In the genomic region with DNA sequence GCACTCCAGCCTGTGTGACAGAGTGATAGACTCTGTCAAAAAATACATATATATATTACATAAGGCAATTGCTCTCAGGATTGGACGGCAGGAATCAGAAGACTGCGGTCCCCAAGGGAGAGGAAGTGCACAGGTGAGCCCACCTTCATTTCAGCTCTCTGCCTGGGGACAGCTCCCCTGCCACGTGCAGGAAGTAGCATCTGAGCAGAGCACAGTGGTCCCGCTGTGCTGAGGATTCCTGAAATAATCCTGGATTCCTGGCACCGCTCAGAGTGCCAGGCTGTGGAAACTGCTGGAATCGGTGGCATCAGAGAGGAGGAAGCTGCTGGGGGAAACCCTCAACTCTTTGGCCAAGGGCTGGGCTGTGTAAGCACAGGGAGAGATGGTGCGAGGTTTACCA, we compare ENCODE assay signal across 16 cellular contexts. TPM values are rescaled to one million over a fixed set of nuclear protein-coding genes. Genes with fewer than 3 reads are reported as not detected.
DNase-seq lines count a peak whose midpoint lies in the region; ATAC-seq and TF ChIP-seq lines count a peak whose summit lies in the region.
"Had no signal": no experiment of that assay in that cellular context is flagged by ENCODE, and none has a peak within 500 bp of the region (broad histone marks: within the 10 kb centered on the region; RNA-seq: fewer than 3 reads in every experiment).

No MANE protein-coding gene starts in this region.

- ATAC-seq in activated T-cell treated with anti-CD3 and anti-CD28 coated beads, Interleukin-2, amount 50 U/mL, for 72 hours (replicated peaks in 1 of 2), result no peak
- ATAC-seq in CD8-positive, alpha-beta T cell, result peak; percentile 45
- peak in 1 of 4 experiments; percentile 43 for ATAC-seq in T-cell (replicated peaks in 1 of 4)
- ATAC-seq in naive thymus-derived CD8-positive, alpha-beta T cell, result peak in 1 of 2 donors; percentile 72

- DNase-seq in activated T-cell treated with anti-CD3 and anti-CD28 coated beads, Interleukin-2, amount 50 U/mL, for 72 hours, result no peak
- DNase-seq in activated T-cell treated with anti-CD3 and anti-CD28 coated beads, Interleukin-2, amount 50 U/mL, for 1 hour, result no peak
- DNase-seq in CD8-positive, alpha-beta T cell, result no peak
- DNase-seq in T-cell (no peak), GM13977 (ENCODE audit: low spot score) (no peak), GM10248 (ENCODE audit: extremely low spot score) (no peak)
- no peak for DNase-seq in naive thymus-derived CD8-positive, alpha-beta T cell
- no peak for DNase-seq in activated CD4-positive, CD25-positive, alpha-beta regulatory T cell (lab: John Stamatoyannopoulos, UW)
- DNase-seq: DMS 273 treated with DMSO at 0.1 percent for 48 hours, KBM-7, NCI-H1092, NCI-H1694, NCI-H2107, NCI-H226 had no signal

- H3K4me3 Mint-ChIP-seq in activated T-cell treated with anti-CD3 and anti-CD28 coated beads, Interleukin-2, amount 50 U/mL, for 72 hours, result no peak overlapping the region
- no peak overlapping the region for H3K4me3 Mint-ChIP-seq in CD8-positive, alpha-beta T cell
- H3K4me3 Mint-ChIP-seq in T-cell, result peak overlapping the region in 1 of 3 donors; percentile 70
- H3K4me3 Mint-ChIP-seq in naive thymus-derived CD8-positive, alpha-beta T cell, result peak overlapping the region in 5 of 10 donors; percentile 5 to 39 (median 26)
- H3K4me3 Mint-ChIP-seq: B cell, HFFc6 had no signal

- no peak overlapping the region for H3K4me3 ChIP-seq in CD8-positive, alpha-beta T cell (ENCODE audit: low read depth, low read length)

- no peak for TF ChIP-seq CTCF in CD8-positive, alpha-beta T cell (IDR thresholded peaks at IDR 0.05)
- TF ChIP-seq CTCF in GM13977 (IDR thresholded peaks at IDR 0.05; ENCODE audit: extremely low read depth, insufficient read depth, missing control alignments), result no peak
- TF ChIP-seq CTCF in GM10248 (IDR thresholded peaks at IDR 0.05; ENCODE audit: control extremely low read depth, extremely low read depth, low read depth, missing control alignments), result no peak

- peaks cover 22 to 65% of the 10 kb centered on the region in 2 donors for H3K36me3 Mint-ChIP-seq in activated T-cell treated with anti-CD3 and anti-CD28 coated beads, Interleukin-2, amount 50 U/mL, for 72 hours (ENCODE audit: insufficient read depth in 2 of 2)
- peaks cover 79% of the 10 kb centered on the region for H3K36me3 Mint-ChIP-seq in CD8-positive, alpha-beta T cell
- peaks cover 65% of the 10 kb centered on the region for H3K36me3 Mint-ChIP-seq in T-cell
- peaks cover 4 to 70% (median 21%) of the 10 kb centered on the region in 3 donors for H3K36me3 Mint-ChIP-seq in naive thymus-derived CD8-positive, alpha-beta T cell

- CTCF ChIA-PET in CD8-positive, alpha-beta T cell (lab: Charles Lee), result interaction anchor here (0.8 to 3.7 kb wide), 3 partner anchors 12 to 80 kb away, joined by 3 to 11 read pairs (median 4); no protein-coding TSS in a partner anchor
- CTCF ChIA-PET in T-cell (lab: Charles Lee), result interaction anchor here in 1 of 2 donors (0.7 to 1.6 kb wide), 3 partner anchors 14 to 556 kb away, joined by 3 to 8 read pairs (median 5); a partner anchor contains a TSS
- CTCF ChIA-PET in GM10248 (lab: Yijun Ruan, JAX), result interaction anchor here (1.0 to 1.6 kb wide), 3 partner anchors 8 to 527 kb away, joined by 3 to 5 read pairs (median 3); no protein-coding TSS in a partner anchor

- in situ Hi-C loops in GM13977 (cut with MboI; ENCODE audit: low pct_unique_long_range_greater_than_20kb, low sequenced_read_pairs, unreplicated experiment), result no loop called here

- peaks cover 77% of the 10 kb centered on the region for H3K4me1 Mint-ChIP-seq in activated T-cell treated with anti-CD3 and anti-CD28 coated beads, Interleukin-2, amount 50 U/mL, for 72 hours (ENCODE audit: low read depth)
- peaks cover 68% of the 10 kb centered on the region for H3K4me1 Mint-ChIP-seq in CD8-positive, alpha-beta T cell (ENCODE audit: low read depth)
- peaks cover 77 to 80% (median 78%) of the 10 kb centered on the region in 3 donors for H3K4me1 Mint-ChIP-seq in T-cell
- H3K4me1 Mint-ChIP-seq in naive thymus-derived CD8-positive, alpha-beta T cell, result peaks cover 32 to 78% (median 60%) of the 10 kb centered on the region in 4 donors

- peaks cover 55% of the 10 kb centered on the region for H3K4me1 ChIP-seq in CD8-positive, alpha-beta T cell (ENCODE audit: insufficient read depth, low read length)

- no peaks in the 10 kb centered on the region for H3K9me3 ChIP-seq in CD8-positive, alpha-beta T cell (ENCODE audit: low read length)

- H3K27ac Mint-ChIP-seq in activated T-cell treated with anti-CD3 and anti-CD28 coated beads, Interleukin-2, amount 50 U/mL, for 72 hours, result peak overlapping the region; percentile 51
- H3K27ac Mint-ChIP-seq in CD8-positive, alpha-beta T cell, result peak overlapping the region; percentile 41
- peak overlapping the region; percentile 66 to 97 for H3K27ac Mint-ChIP-seq in T-cell
- peak overlapping the region in 7 of 10 donors; percentile 17 to 70 (median 56) for H3K27ac Mint-ChIP-seq in naive thymus-derived CD8-positive, alpha-beta T cell
- H3K27ac Mint-ChIP-seq: B cell, HFFc6 had no signal

- no peaks in the 10 kb centered on the region for H3K27me3 ChIP-seq in CD8-positive, alpha-beta T cell (ENCODE audit: insufficient read depth, low read length)

- intact Hi-C loops in CD8-positive, alpha-beta T cell (cut with DNase I, micrococcal nuclease), result no loop called here

- POLR2A ChIA-PET in CD8-positive, alpha-beta T cell (lab: Charles Lee), result interaction anchor here (0.7 to 2.5 kb wide), 2 partner anchors 14 to 16 kb away, joined by 3 to 11 read pairs; no protein-coding TSS in a partner anchor
- POLR2A ChIA-PET in T-cell (lab: Charles Lee) (interaction anchor here in 1 of 2 donors (0.5 kb wide), 1 partner anchor 105 kb away, joined by 4 read pairs; no protein-coding TSS in a partner anchor), GM10248 (lab: Yijun Ruan, JAX) (interaction anchor here (1.6 kb wide), 1 partner anchor 11 kb away, joined by 3 read pairs; no protein-coding TSS in a partner anchor)
- POLR2A ChIA-PET in naive thymus-derived CD8-positive, alpha-beta T cell (lab: Charles Lee), result interaction anchor here (1.8 to 2.4 kb wide), 5 partner anchors 10 to 27 kb away, joined by 4 to 15 read pairs (median 11); a partner anchor contains a TSS

- peaks cover 18% of the 10 kb centered on the region for H3K36me3 ChIP-seq in CD8-positive, alpha-beta T cell (ENCODE audit: insufficient read depth, low read length)

- no peaks in the 10 kb centered on the region for H3K27me3 Mint-ChIP-seq in activated T-cell treated with anti-CD3 and anti-CD28 coated beads, Interleukin-2, amount 50 U/mL, for 72 hours (ENCODE audit: low read depth)
- no peaks in the 10 kb centered on the region for H3K27me3 Mint-ChIP-seq in CD8-positive, alpha-beta T cell (ENCODE audit: low read depth)
- H3K27me3 Mint-ChIP-seq in T-cell, result no peaks in the 10 kb centered on the region
- H3K27me3 Mint-ChIP-seq in naive thymus-derived CD8-positive, alpha-beta T cell, result no peaks in the 10 kb centered on the region
- H3K27me3 Mint-ChIP-seq: B cell had no signal

- H3K9me3 Mint-ChIP-seq in activated T-cell treated with anti-CD3 and anti-CD28 coated beads, Interleukin-2, amount 50 U/mL, for 72 hours, result no peaks in the 10 kb centered on the region
- H3K9me3 Mint-ChIP-seq in CD8-positive, alpha-beta T cell, result no peaks in the 10 kb centered on the region
- no peaks in the 10 kb centered on the region for H3K9me3 Mint-ChIP-seq in T-cell
- H3K9me3 Mint-ChIP-seq in naive thymus-derived CD8-positive, alpha-beta T cell, result no peaks in the 10 kb centered on the region
- H3K9me3 Mint-ChIP-seq: HFFc6 had no signal

- H3K27ac ChIP-seq in CD8-positive, alpha-beta T cell (ENCODE audit: low read depth, low read length), result no peak overlapping the region

RNA-seq across cellular contexts. Expression of a gene that starts 27.7 kb away (rescaled TPM):
- 10 to 100 TPM; 29.4 to 39.9 TPM for total RNA-seq in activated T-cell treated with anti-CD3 and anti-CD28 coated beads, Interleukin-2, amount 50 U/mL, for 72 hours
- 10 to 100 TPM; 32.6 to 34.9 TPM for total RNA-seq in CD8-positive, alpha-beta T cell
- 10 to 100 TPM; 49.0 to 75.9 (median 67.0) TPM for total RNA-seq in T-cell
- total RNA-seq in naive thymus-derived CD8-positive, alpha-beta T cell, result 10 to 100 TPM; 34.0 to 36.3 TPM
- polyA plus RNA-seq in naive thymus-derived CD8-positive, alpha-beta T cell, result 10 to 100 TPM; 14.5 to 23.8 (median 14.5) TPM
